1 cellular context compared by ENCODE assay signal in genomic region chr2:238203973-238204683, GRCh38.
TF ChIP-seq lines count a peak whose summit lies in the region.

No MANE protein-coding gene starts in this region.

TF ChIP-seq in HepG2, 621 proteins besides CTCF, POLR2A, EP300 and RAD21 (continued from another document and continues in another):
- TF ChIP-seq ZNF609 (CRISPR knock-in tag; IDR thresholded peaks at IDR 0.05; ENCODE audit: borderline replicate concordance) (no peak), MXD3 (CRISPR knock-in tag; IDR thresholded peaks at IDR 0.05) (no peak), ZNF569 (CRISPR knock-in tag; IDR thresholded peaks at IDR 0.05; ENCODE audit: borderline replicate concordance) (0 out of 2 replicates have a peak, but pooled peaks have one; percentile 56), ZNF225 (CRISPR knock-in tag; IDR thresholded peaks at IDR 0.05) (0 out of 2 replicates have a peak, but pooled peaks have one; percentile 31), IRF2 (CRISPR knock-in tag; IDR thresholded peaks at IDR 0.05) (no peak), ZNF614 (CRISPR knock-in tag; IDR thresholded peaks at IDR 0.05; ENCODE audit: borderline replicate concordance) (peak; percentile 5; the same call in 1 of the 2 replicates), MBNL3 (CRISPR knock-in tag; conservative IDR thresholded peaks at IDR 0.05) (no peak), ZNF839 (CRISPR knock-in tag; IDR thresholded peaks at IDR 0.05; ENCODE audit: borderline replicate concordance) (no peak), MAFG (CRISPR knock-in tag; IDR thresholded peaks at IDR 0.05) (no peak), NFE2 (CRISPR knock-in tag; IDR thresholded peaks at IDR 0.05) (no peak), ZBED4 (CRISPR knock-in tag; IDR thresholded peaks at IDR 0.05; ENCODE audit: borderline replicate concordance) (no peak), ATF7-NPFF (CRISPR knock-in tag; IDR thresholded peaks at IDR 0.05; ENCODE audit: low read depth) (no peak), ZNF20 (CRISPR knock-in tag; IDR thresholded peaks at IDR 0.05) (no peak), ETV6 (CRISPR knock-in tag; conservative IDR thresholded peaks at IDR 0.05) (no peak; the same call in 1 of the 2 replicates), ZNF644 (CRISPR knock-in tag; IDR thresholded peaks at IDR 0.05; ENCODE audit: low read depth) (no peak), ZNF75D (CRISPR knock-in tag; IDR thresholded peaks at IDR 0.05; ENCODE audit: borderline replicate concordance) (no peak), ZNF224 (CRISPR knock-in tag; IDR thresholded peaks at IDR 0.05) (no peak), MTA1 (CRISPR knock-in tag; IDR thresholded peaks at IDR 0.05; ENCODE audit: borderline replicate concordance) (0 out of 2 replicates have a peak, but pooled peaks have one; percentile 23), SRSF4 (IDR thresholded peaks at IDR 0.05; ENCODE audit: low read depth, low read length, poor library complexity, severe bottlenecking) (no peak), DMAP1 (CRISPR knock-in tag; IDR thresholded peaks at IDR 0.05) (peak; percentile 5; the same call in 1 of the 2 replicates), ARNT2 (CRISPR knock-in tag; IDR thresholded peaks at IDR 0.05; ENCODE audit: low read depth) (no peak), ZNF501 (CRISPR knock-in tag; IDR thresholded peaks at IDR 0.05) (peak; percentile 74; the same call in 1 of the 2 replicates), MTF2 (CRISPR knock-in tag; IDR thresholded peaks at IDR 0.05; ENCODE audit: borderline replicate concordance) (no peak), TBX2 (CRISPR knock-in tag; IDR thresholded peaks at IDR 0.05; ENCODE audit: borderline replicate concordance) (0 out of 2 replicates have a peak, but pooled peaks have one; percentile 42), SPEN (CRISPR knock-in tag; IDR thresholded peaks at IDR 0.05; ENCODE audit: low read depth) (no peak), KLF12 (CRISPR knock-in tag; IDR thresholded peaks at IDR 0.05; ENCODE audit: borderline replicate concordance) (no peak), ZNF543 (CRISPR knock-in tag; IDR thresholded peaks at IDR 0.05) (peak; percentile 64; the same call in 1 of the 2 replicates), ELF4 (CRISPR knock-in tag; IDR thresholded peaks at IDR 0.05; ENCODE audit: borderline replicate concordance) (no peak), ZNF580 (CRISPR knock-in tag; IDR thresholded peaks at IDR 0.05; ENCODE audit: borderline replicate concordance, low read depth) (peak; percentile 6; the same call in 1 of the 2 replicates), ZBTB10 (CRISPR knock-in tag; IDR thresholded peaks at IDR 0.05; ENCODE audit: borderline replicate concordance) (no peak), NFE2L1 (CRISPR knock-in tag; IDR thresholded peaks at IDR 0.05; ENCODE audit: borderline replicate concordance) (no peak), CSRNP1 (CRISPR knock-in tag; IDR thresholded peaks at IDR 0.05) (peak; percentile 63; the same call in 1 of the 2 replicates), ZNF407 (CRISPR knock-in tag; IDR thresholded peaks at IDR 0.05; ENCODE audit: not compliant biosample characterization) (peak; percentile 83)
- TF ChIP-seq, protein P1, sequence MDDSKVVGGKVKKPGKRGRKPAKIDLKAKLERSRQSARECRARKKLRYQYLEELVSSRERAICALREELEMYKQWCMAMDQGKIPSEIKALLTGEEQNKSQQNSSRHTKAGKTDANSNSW (CRISPR knock-in tag; IDR thresholded peaks at IDR 0.05; ENCODE audit: borderline replicate concordance), result no peak
- TF ChIP-seq, protein P2, sequence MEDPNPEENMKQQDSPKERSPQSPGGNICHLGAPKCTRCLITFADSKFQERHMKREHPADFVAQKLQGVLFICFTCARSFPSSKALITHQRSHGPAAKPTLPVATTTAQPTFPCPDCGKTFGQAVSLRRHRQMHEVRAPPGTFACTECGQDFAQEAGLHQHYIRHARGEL (CRISPR knock-in tag; IDR thresholded peaks at IDR 0.05), result 0 out of 2 replicates have a peak, but pooled peaks have one; percentile 59
